8 cellular contexts compared by ENCODE assay signal in the genomic region with DNA sequence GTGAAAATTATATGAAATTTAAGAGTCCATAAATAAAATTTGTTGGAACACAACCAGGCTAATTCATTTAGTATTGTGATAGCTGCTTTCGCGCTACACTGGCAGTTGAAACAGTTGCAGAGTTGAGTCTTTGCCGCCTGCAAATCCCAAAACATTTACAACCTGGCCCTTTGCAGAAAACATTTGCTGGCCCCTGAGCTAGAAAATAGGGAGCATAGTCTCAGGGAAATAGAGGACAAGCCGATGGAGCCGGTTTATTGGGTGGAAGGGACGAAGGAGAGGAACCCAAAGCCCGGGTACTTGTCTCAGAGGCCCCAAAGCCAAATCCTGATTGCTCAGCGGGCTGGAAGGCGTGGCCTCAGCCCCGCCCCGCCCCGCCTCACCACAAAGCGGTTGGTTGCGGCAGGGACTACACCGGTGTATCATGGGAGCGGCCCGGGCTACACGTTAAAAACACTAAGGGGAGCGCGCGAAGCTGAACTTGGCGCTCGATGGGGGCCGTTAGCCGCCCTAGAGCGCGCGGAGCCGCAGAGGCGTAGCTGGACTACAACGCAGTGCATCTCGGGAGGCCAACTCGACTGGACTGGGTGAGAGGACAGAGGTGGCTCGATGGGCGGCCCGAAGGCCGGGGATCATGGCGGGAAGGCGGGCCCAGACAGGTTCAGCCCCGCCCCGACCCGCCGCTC. TPM values are rescaled to one million over a fixed set of nuclear protein-coding genes. Genes with fewer than 3 reads are reported as not detected.
DNase-seq lines count a peak whose midpoint lies in the region; ATAC-seq and TF ChIP-seq lines count a peak whose summit lies in the region.

No MANE protein-coding gene starts in this region.

- H3K36me3 ChIP-seq in OCI-LY1 (ENCODE audit: insufficient read depth, low read length): peaks cover 24% of the 10 kb centered on the region

- H3K4me1 ChIP-seq in OCI-LY1 (ENCODE audit: insufficient read depth, low read length, severe bottlenecking) (peaks cover 25% of the 10 kb centered on the region), mononuclear cell (ENCODE audit: insufficient read depth, low read length) (peaks cover 42% of the 10 kb centered on the region)

- H4K20me1 ChIP-seq in OCI-LY1 (ENCODE audit: insufficient read depth, low read length): no peaks in the 10 kb centered on the region

- H3K27me3 ChIP-seq in OCI-LY1 (ENCODE audit: insufficient read depth, low read length) (no peaks in the 10 kb centered on the region), mononuclear cell (ENCODE audit: insufficient read depth, low read length) (no peaks in the 10 kb centered on the region)

- peak; percentile 69 for ATAC-seq in GM21526 (IDR thresholded peaks at IDR 0.05; ENCODE audit: low FRiP score, unreplicated experiment)

- TF ChIP-seq CTCF in OCI-LY1 (IDR thresholded peaks at IDR 0.05; ENCODE audit: low read length): no peak

- peak overlapping the region; percentile 80 for H3K4me3 ChIP-seq in OCI-LY1 (ENCODE audit: low read depth, low read length, poor library complexity, severe bottlenecking)
- H3K4me3 ChIP-seq in mononuclear cell (ENCODE audit: low read length): peak overlapping the region; percentile 61

- H3K9me3 ChIP-seq in OCI-LY1 (ENCODE audit: low read length) (no peaks in the 10 kb centered on the region), mononuclear cell (ENCODE audit: low read depth, low read length) (no peaks in the 10 kb centered on the region)

- peak overlapping the region; percentile 85 for H3K4me2 ChIP-seq in OCI-LY1 (ENCODE audit: low read length)

- H3K27ac ChIP-seq in OCI-LY1 (ENCODE audit: low read depth, low read length, poor library complexity, severe bottlenecking): peak overlapping the region; percentile 85
- peak overlapping the region; percentile 90 for H3K27ac ChIP-seq in epithelial cell of prostate

- H3K9me2 ChIP-seq in OCI-LY1 (ENCODE audit: low read depth, low read length): no peaks in the 10 kb centered on the region

- no peaks in the 10 kb centered on the region for H3F3A ChIP-seq in OCI-LY1 (ENCODE audit: insufficient read depth, low read length)

- peak; percentile 97 for DNase-seq in DMS 273 (lab: John Stamatoyannopoulos, UW; ENCODE audit: unreplicated experiment)
- peak; percentile 90 for DNase-seq in HuH-7 (ENCODE audit: low spot score)
- DNase-seq in activated T-cell treated with anti-CD3 and anti-CD28 coated beads for 1 hour (ENCODE audit: low read depth): peak; percentile 76
- peak; percentile 61 for DNase-seq in epithelial cell of prostate (ENCODE audit: low read depth, low spot score)
- DNase-seq in stimulated activated CD8-positive, alpha-beta memory T cell treated with anti-CD3 and anti-CD28 coated beads, Interleukin-2, amount 100 ng/mL, for 48 hours (ENCODE audit: low read depth in 2 of 2): peak; percentile 83 to 86

- peak overlapping the region; percentile 72 for H3K9ac ChIP-seq in OCI-LY1 (ENCODE audit: low read length)

- H3K79me2 ChIP-seq in OCI-LY1 (ENCODE audit: insufficient read depth, low read length): no peaks in the 10 kb centered on the region

- H2AFZ ChIP-seq in OCI-LY1 (ENCODE audit: low read length): peak overlapping the region; percentile 94; the same call in 1 of the 2 replicates

RNA-seq across cellular contexts. Expression of a gene that starts 0.3 kb away (rescaled TPM):
- total RNA-seq in mononuclear cell: 0.52 TPM

RNA-seq across cellular contexts. Expression of a gene that starts 13.4 kb away (rescaled TPM):
- total RNA-seq in mononuclear cell: 12.9 TPM

RNA-seq across cellular contexts. Expression of a gene that starts 17.7 kb away (rescaled TPM):
- total RNA-seq in mononuclear cell: 6.6 TPM

RNA-seq across cellular contexts. Expression of a gene that starts 26.7 kb away (rescaled TPM):
- 14.2 TPM for total RNA-seq in mononuclear cell

RNA-seq across cellular contexts. Expression of a gene that starts 43.2 kb away (rescaled TPM):
- not detected for total RNA-seq in mononuclear cell

Comparison
In these comparisons a context has a peak if more than half of its experiments do, and no peak if none do; other contexts are left out.
1. Peak in every context shown above with its lines: DNase-seq, ATAC-seq, H3K4me3 ChIP-seq and H3K27ac ChIP-seq.